In the genomic region with DNA sequence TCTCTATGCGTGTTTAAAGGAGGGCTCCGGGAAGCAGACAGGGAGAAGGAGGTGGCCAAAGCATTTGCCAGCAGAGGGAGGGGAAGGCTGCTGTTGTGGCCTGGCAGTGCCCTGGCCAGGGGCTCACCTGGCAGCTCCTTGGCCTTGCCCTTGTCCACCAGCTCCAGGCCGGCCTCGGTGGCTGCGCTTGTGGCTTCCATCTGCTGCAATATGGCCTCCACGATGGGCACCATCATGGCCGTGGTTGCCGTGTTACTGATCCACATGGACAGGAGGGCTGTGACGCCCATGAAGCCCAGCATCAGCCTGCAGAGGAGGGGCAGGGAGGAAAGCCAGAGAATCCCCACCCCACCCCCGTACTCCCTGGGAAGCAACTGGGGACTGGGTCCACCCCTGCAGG, we compare ENCODE assay signal across 34 cellular contexts. TPM values are rescaled to one million over a fixed set of nuclear protein-coding genes. Genes with fewer than 3 reads are reported as not detected.
DNase-seq lines count a peak whose midpoint lies in the region; ATAC-seq, FAIRE-seq and TF ChIP-seq lines count a peak whose summit lies in the region.
"Had no signal": no experiment of that assay in that cellular context is flagged by ENCODE, and none has a peak within 500 bp of the region (broad histone marks: within the 10 kb centered on the region; RNA-seq: fewer than 3 reads in every experiment).

No MANE protein-coding gene starts in this region.

- H3K36me3 Mint-ChIP-seq in central memory CD8-positive, alpha-beta T cell (ENCODE audit: insufficient read depth), result peaks cover 2% of the 10 kb centered on the region
- H3K36me3 Mint-ChIP-seq in HFFc6 (ENCODE audit: low read depth), result no peaks in the 10 kb centered on the region
- H3K36me3 Mint-ChIP-seq: CD14-positive monocyte; CD4-positive, alpha-beta memory T cell; CD4-positive, CD25-positive, alpha-beta regulatory T cell; CD8-positive, alpha-beta memory T cell had no signal

- H3K27ac Mint-ChIP-seq in central memory CD8-positive, alpha-beta T cell (ENCODE audit: low read depth), result peak overlapping the region; percentile 13
- H3K27ac Mint-ChIP-seq in HFFc6, result no peak overlapping the region
- H3K27ac Mint-ChIP-seq: CD14-positive monocyte; CD4-positive, alpha-beta memory T cell; CD8-positive, alpha-beta memory T cell had no signal

- CTCF ChIA-PET in HepG2 (lab: Yijun Ruan, JAX; ENCODE audit: low intra/inter-chr PET ratio, low total read pairs), result no interaction called here

- BruUV-seq in HepG2 (replicated peaks; lab: Mats Ljungman, UMichigan), result no TSS peak

- H4K20me1 ChIP-seq in HepG2 (ENCODE audit: insufficient read depth, low read length), result no peaks in the 10 kb centered on the region
- H4K20me1 ChIP-seq: BLaER1 had no signal

- in situ Hi-C loops in HepG2 (cut with HindIII; ENCODE audit: extremely low pct_ligation_motif_present, low pct_unique_long_range_greater_than_20kb), result no loop called here

- H3K4me2 ChIP-seq in HepG2 (ENCODE audit: low read depth, low read length), result no peak overlapping the region
- H3K4me2 ChIP-seq: BLaER1 had no signal

- no peak overlapping the region for H3K4me3 ChIP-seq in HepG2 (replicated peaks in 1 of 3; ENCODE audit: insufficient read depth in 1 of 3, low read depth in 2 of 3, low read length in 3 of 3)
- no peak overlapping the region for H3K4me3 ChIP-seq in right lobe of liver
- no peak overlapping the region for H3K4me3 ChIP-seq in sigmoid colon
- H3K4me3 ChIP-seq: BLaER1, GM12878 had no signal

- H3K9me3 ChIP-seq in HepG2 (ENCODE audit: low read length), result no peaks in the 10 kb centered on the region
- no peaks in the 10 kb centered on the region for H3K9me3 ChIP-seq in right lobe of liver
- H3K9me3 ChIP-seq in sigmoid colon, result no peaks in the 10 kb centered on the region
- H3K9me3 ChIP-seq: BE2C, BLaER1 had no signal

- no peak overlapping the region for H3K4me3 Mint-ChIP-seq in central memory CD8-positive, alpha-beta T cell
- H3K4me3 Mint-ChIP-seq in HFFc6, result no peak overlapping the region
- H3K4me3 Mint-ChIP-seq: CD14-positive monocyte; CD4-positive, alpha-beta memory T cell; CD4-positive, CD25-positive, alpha-beta regulatory T cell; CD8-positive, alpha-beta memory T cell had no signal

- POLR2A ChIA-PET in HepG2 (lab: Yijun Ruan, JAX), result interaction anchor here (2.5 to 11.0 kb wide), 4 partner anchors 9 to 27 kb away, joined by 9 to 419 read pairs (median 192); partner anchors contain the start of gene SLC13A5

- intact Hi-C loops in HepG2 (cut with micrococcal nuclease; ENCODE audit: unreplicated experiment), result no loop called here
- intact Hi-C loops in right lobe of liver (cut with DNase I), result loop anchor here in 1 of 2 donors (10.0 kb wide), 1 partner anchor 91 kb away; no protein-coding TSS in a partner anchor
- intact Hi-C loops in sigmoid colon (cut with DNase I), result no loop called here

- DNase-seq in central memory CD8-positive, alpha-beta T cell (ENCODE audit: low spot score in 2 of 2), result no peak
- DNase-seq in HepG2 (ENCODE audit: low spot score) (no peak), right lobe of liver (peak in 1 of 3 donors; percentile 20), sigmoid colon (peak; percentile 56), HFFc6 (no peak), NCI-H1092 treated with DMSO at 0.1 percent for 48 hours (lab: John Stamatoyannopoulos, UW) (no peak)
- DNase-seq in activated CD4-positive, alpha-beta T cell treated with anti-CD3 and anti-CD28 coated beads for 4 hours, result no peak
- DNase-seq: 8988T; ACHN; BE2C; C1 segment of cervical spinal cord; CD4-positive, alpha-beta memory T cell; CD4-positive, CD25-positive, alpha-beta regulatory T cell; CD8-positive, alpha-beta memory T cell; COR-L47; DMS 273 treated with DMSO at 0.1 percent for 48 hours; DMS153; DMS53; DMS79; DND-41; EL; GDM1 had no signal

- ATAC-seq in central memory CD8-positive, alpha-beta T cell (replicated peaks; ENCODE audit: extremely low read depth, poor library complexity, severe bottlenecking), result no peak
- no peak for ATAC-seq in HepG2
- no peak for ATAC-seq in right lobe of liver
- ATAC-seq in HG03432 (IDR thresholded peaks at IDR 0.05; ENCODE audit: unreplicated experiment), result no peak
- ATAC-seq: GM12878 had no signal

- H3K36me3 ChIP-seq in HepG2 (replicated peaks in 1 of 2; ENCODE audit: control insufficient read depth in 1 of 2, insufficient read depth in 2 of 2, low read length in 2 of 2) (peaks cover 20% of the 10 kb centered on the region in 2 experiments), right lobe of liver (peaks cover 0 to 34% (median 16%) of the 10 kb centered on the region in 4 donors), sigmoid colon (no peaks in the 10 kb centered on the region)
- H3K36me3 ChIP-seq: BE2C, BLaER1 had no signal

- H2AFZ ChIP-seq in HepG2 (ENCODE audit: low read length), result no peak overlapping the region

- TF ChIP-seq EP300 in HepG2 (IDR thresholded peaks at IDR 0.05; ENCODE audit: low read depth in 2 of 2, low read length in 2 of 2) (no peak), HepG2 (CRISPR knock-in tag; IDR thresholded peaks at IDR 0.05; ENCODE audit: borderline replicate concordance) (no peak), sigmoid colon (IDR thresholded peaks at IDR 0.05) (no peak)

- peaks cover 19% of the 10 kb centered on the region for H3K79me2 ChIP-seq in HepG2 (ENCODE audit: insufficient read depth, low read length)

- peaks cover 100% of the 10 kb centered on the region for H3K4me1 ChIP-seq in HepG2 (ENCODE audit: insufficient read depth, low read length)
- peaks cover 0 to 93% (median 46%) of the 10 kb centered on the region in 4 donors for H3K4me1 ChIP-seq in right lobe of liver
- H3K4me1 ChIP-seq in sigmoid colon, result no peaks in the 10 kb centered on the region
- H3K4me1 ChIP-seq: BE2C had no signal

- FAIRE-seq in HepG2 (lab: Jason Lieb, UNC), result no peak
- FAIRE-seq: A204.1, GM12878, GM12892, GM18507, GM19239 had no signal

- TF ChIP-seq POLR2A in HepG2 (IDR thresholded peaks at IDR 0.05; ENCODE audit: insufficient read depth in 1 of 2, low read depth in 2 of 2, low read length in 2 of 2) (no peak), right lobe of liver (IDR thresholded peaks at IDR 0.05) (no peak), sigmoid colon (IDR thresholded peaks at IDR 0.05) (no peak)

- H3K27ac ChIP-seq in HepG2 (ENCODE audit: extremely low read length, insufficient read depth, low read length) (peak overlapping the region; percentile 97), right lobe of liver (peak overlapping the region in 2 of 3 donors; percentile 44 to 97), sigmoid colon (no peak overlapping the region)
- H3K27ac ChIP-seq: BLaER1 had no signal

- no peak overlapping the region for H3K9ac ChIP-seq in HepG2 (ENCODE audit: insufficient read depth, low read depth, low read length)
- H3K9ac ChIP-seq: BLaER1 had no signal

- TF ChIP-seq CTCF in HepG2 (CRISPR knock-in tag; IDR thresholded peaks at IDR 0.05) (no peak), right lobe of liver (IDR thresholded peaks at IDR 0.05) (no peak), sigmoid colon (IDR thresholded peaks at IDR 0.05) (no peak), HFFc6 (IDR thresholded peaks at IDR 0.05) (no peak)

- no peaks in the 10 kb centered on the region for H3K9me3 Mint-ChIP-seq in central memory CD8-positive, alpha-beta T cell
- no peaks in the 10 kb centered on the region for H3K9me3 Mint-ChIP-seq in HFFc6
- H3K9me3 Mint-ChIP-seq: CD4-positive, alpha-beta memory T cell had no signal

- H3K27me3 Mint-ChIP-seq in central memory CD8-positive, alpha-beta T cell, result peaks cover 55% of the 10 kb centered on the region
- peaks cover 38% of the 10 kb centered on the region for H3K27me3 Mint-ChIP-seq in HFFc6 (ENCODE audit: insufficient read depth)

- H3K4me1 Mint-ChIP-seq in central memory CD8-positive, alpha-beta T cell, result no peaks in the 10 kb centered on the region
- no peaks in the 10 kb centered on the region for H3K4me1 Mint-ChIP-seq in HFFc6 (ENCODE audit: low read depth)
- H3K4me1 Mint-ChIP-seq: CD4-positive, alpha-beta memory T cell; CD4-positive, CD25-positive, alpha-beta regulatory T cell had no signal

- 97% methylated on average over 10 of the region's 10 CpGs for WGBS in HepG2 (ENCODE audit: low lambda C conversion rate)
- no CpG with 5 or more reads among the region's 10 CpGs for WGBS in right lobe of liver (ENCODE audit: insufficient coverage, low coverage, low lambda C conversion rate, missing lambda C conversion rate)
- WGBS in sigmoid colon, 2 donors, result 85 to 92% methylated on average over 10 of the region's 10 CpGs

- no peak for TF ChIP-seq RAD21 in HepG2 (CRISPR knock-in tag; IDR thresholded peaks at IDR 0.05)

- H3K27me3 ChIP-seq in HepG2 (ENCODE audit: control insufficient read depth in 1 of 2, insufficient read depth in 2 of 2, low read length in 2 of 2), result no peaks in the 10 kb centered on the region
- no peaks in the 10 kb centered on the region for H3K27me3 ChIP-seq in right lobe of liver
- peaks cover 0 to 18% (median 0%) of the 10 kb centered on the region in 3 donors for H3K27me3 ChIP-seq in sigmoid colon
- H3K27me3 ChIP-seq: BE2C, BLaER1 had no signal

RNA-seq across cellular contexts. Expression of gene SLC13A5, which starts 9.4 kb away (rescaled TPM):
- total RNA-seq in HepG2 (2016; rRNA removed; fragmentation: Illumina TruSeq; extraction: Trizol), result 24.4 and 42.8 TPM in 2 replicates
- total RNA-seq in HepG2 (2016; cell fraction: cytosol; rRNA removed; fragmentation: Illumina TruSeq; extraction: Trizol; ENCODE audit: low read depth), result 6.1 and 8.5 TPM in 2 replicates
- total RNA-seq in HepG2 (2016; cell fraction: insoluble cytoplasmic fraction; rRNA removed; fragmentation: Illumina TruSeq; extraction: Trizol), result 24.1 and 44.5 TPM in 2 replicates
- total RNA-seq in HepG2 (2016; cell fraction: membrane; rRNA removed; fragmentation: Illumina TruSeq; extraction: Trizol), result 21.2 and 24.0 TPM in 2 replicates
- 74.8 and 81.7 TPM in 2 replicates for total RNA-seq in HepG2 (2016; cell fraction: nucleus; rRNA removed; fragmentation: Illumina TruSeq; extraction: Trizol)
- 310 and 460 TPM in 2 replicates for polyA plus RNA-seq in HepG2 (2011; rRNA removed)
- 141 and 152 TPM in 2 replicates for polyA plus RNA-seq in HepG2 (2011; cell fraction: cytosol; rRNA removed)
- 496 and 544 TPM in 2 replicates for polyA plus RNA-seq in HepG2 (2011; cell fraction: nucleus; rRNA removed)
- polyA plus RNA-seq in HepG2 (2012), result 253 and 287 TPM in 2 replicates
- polyA plus RNA-seq in HepG2 (2016; cell fraction: cytosol; fragmentation: Illumina TruSeq; extraction: Trizol; ENCODE audit: low read depth), result 11.4 and 13.1 TPM in 2 replicates
- polyA plus RNA-seq in HepG2 (2016; cell fraction: insoluble cytoplasmic fraction; fragmentation: Illumina TruSeq; extraction: Trizol; ENCODE audit: low read depth), result 42.4 and 50.4 TPM in 2 replicates
- polyA plus RNA-seq in HepG2 (2016; cell fraction: membrane; fragmentation: Illumina TruSeq; extraction: Trizol; ENCODE audit: low read depth), result 28.2 and 31.8 TPM in 2 replicates
- 169 and 186 TPM in 2 replicates for polyA plus RNA-seq in HepG2 (2016; cell fraction: nucleus; fragmentation: Illumina TruSeq; extraction: Trizol; ENCODE audit: insufficient read depth, low read depth)
- 0.40 and 2,799 TPM in 2 replicates for polyA minus RNA-seq in HepG2 (2011; rRNA and poly(A)+ RNA removed; ENCODE audit: low replicate concordance)
- 352 and 410 TPM in 2 replicates for polyA minus RNA-seq in HepG2 (2011; cell fraction: cytosol; rRNA and poly(A)+ RNA removed)
- 342 and 399 TPM in 2 replicates for polyA minus RNA-seq in HepG2 (2011; cell fraction: nucleus; rRNA and poly(A)+ RNA removed)
- total RNA-seq in right lobe of liver, result 100 to 1,000 TPM; 142 to 383 (median 264) TPM
- total RNA-seq in sigmoid colon, result under 1 TPM in 1 of 4 donors, not detected in 3; 0.14 TPM
- under 1 TPM in 2 of 3 donors, not detected in 1; under 0.01 to 0.03 TPM for polyA plus RNA-seq in sigmoid colon
- not detected for total RNA-seq in HFFc6 (2021; fragmentation: NEBNext Ultra II Directional; extraction: Animal tissue kit (Norgen Biotek cat#: 25700))
- total RNA-seq: A673; CD4-positive, alpha-beta memory T cell; CD4-positive, CD25-positive, alpha-beta regulatory T cell; CD8-positive, alpha-beta memory T cell; Daoy; G401 had no signal
- polyA plus RNA-seq: AG04450; CD14-positive monocyte; CD4-positive, alpha-beta memory T cell; CD4-positive, CD25-positive, alpha-beta regulatory T cell; CD8-positive, alpha-beta memory T cell; GM12878 had no signal

RNA-seq across cellular contexts. Expression of gene XAF1, which starts 52.1 kb away (rescaled TPM):
- total RNA-seq in HepG2 (2016; rRNA removed; fragmentation: Illumina TruSeq; extraction: Trizol), result 1.7 and 2.4 TPM in 2 replicates
- total RNA-seq in HepG2 (2016; cell fraction: cytosol; rRNA removed; fragmentation: Illumina TruSeq; extraction: Trizol; ENCODE audit: low read depth), result 0.81 and 0.97 TPM in 2 replicates
- total RNA-seq in HepG2 (2016; cell fraction: insoluble cytoplasmic fraction; rRNA removed; fragmentation: Illumina TruSeq; extraction: Trizol), result 1.7 and 2.1 TPM in 2 replicates
- total RNA-seq in HepG2 (2016; cell fraction: membrane; rRNA removed; fragmentation: Illumina TruSeq; extraction: Trizol), result 1.1 and 1.3 TPM in 2 replicates
- total RNA-seq in HepG2 (2016; cell fraction: nucleus; rRNA removed; fragmentation: Illumina TruSeq; extraction: Trizol), result 2.1 and 3.7 TPM in 2 replicates
- polyA plus RNA-seq in HepG2 (2011; rRNA removed), result 1.2 and 1.6 TPM in 2 replicates
- polyA plus RNA-seq in HepG2 (2011; cell fraction: cytosol; rRNA removed), result 0.74 and 2.0 TPM in 2 replicates
- 4.3 and 11.1 TPM in 2 replicates for polyA plus RNA-seq in HepG2 (2011; cell fraction: nucleus; rRNA removed)
- polyA plus RNA-seq in HepG2 (2012), result 3.1 and 3.3 TPM in 2 replicates
- polyA plus RNA-seq in HepG2 (2016; cell fraction: cytosol; fragmentation: Illumina TruSeq; extraction: Trizol; ENCODE audit: low read depth), result 0.15 and 0.25 TPM in 2 replicates
- polyA plus RNA-seq in HepG2 (2016; cell fraction: insoluble cytoplasmic fraction; fragmentation: Illumina TruSeq; extraction: Trizol; ENCODE audit: low read depth), result 2.3 and 3.4 TPM in 2 replicates
- polyA plus RNA-seq in HepG2 (2016; cell fraction: membrane; fragmentation: Illumina TruSeq; extraction: Trizol; ENCODE audit: low read depth), result 0.66 and 0.71 TPM in 2 replicates
- polyA plus RNA-seq in HepG2 (2016; cell fraction: nucleus; fragmentation: Illumina TruSeq; extraction: Trizol; ENCODE audit: insufficient read depth, low read depth), result 6.3 and 9.1 TPM in 2 replicates
- polyA minus RNA-seq in HepG2 (2011; rRNA and poly(A)+ RNA removed; ENCODE audit: low replicate concordance), result 2.2 TPM in 1 of 2 replicates, not detected in the other
- 0.79 and 2.2 TPM in 2 replicates for polyA minus RNA-seq in HepG2 (2011; cell fraction: cytosol; rRNA and poly(A)+ RNA removed)
- polyA minus RNA-seq in HepG2 (2011; cell fraction: nucleus; rRNA and poly(A)+ RNA removed), result 6.2 and 14.3 TPM in 2 replicates
- total RNA-seq in right lobe of liver, result 10 to 100 TPM; 15.9 to 76.8 (median 42.7) TPM
- total RNA-seq in sigmoid colon, result 10 to 100 TPM in 3 of 4 donors, 1 to 10 TPM in 1; 9.7 to 59.5 (median 35.8) TPM
- 10 to 100 TPM in 1 of 3 donors, 1 to 10 TPM in 2; 3.2 to 64.1 (median 3.6) TPM for polyA plus RNA-seq in sigmoid colon
- 1 to 10 TPM; 3.0 to 4.6 (median 3.7) TPM for total RNA-seq in HFFc6 (2021; fragmentation: NEBNext Ultra II Directional; extraction: Animal tissue kit (Norgen Biotek cat#: 25700))
- total RNA-seq: A673, G401 had no signal

RNA-seq across cellular contexts. Expression of gene C17orf100, which starts 52.2 kb away (rescaled TPM):
- total RNA-seq in HepG2 (2016; rRNA removed; fragmentation: Illumina TruSeq; extraction: Trizol) (3.6 and 4.1 TPM in 2 replicates), right lobe of liver (1 to 10 TPM; 1.2 to 4.0 (median 1.9) TPM), sigmoid colon (1 to 10 TPM in 3 of 4 donors, under 1 TPM in 1; 0.81 to 2.8 (median 1.7) TPM)
- 2.2 and 2.4 TPM in 2 replicates for total RNA-seq in HepG2 (2016; cell fraction: cytosol; rRNA removed; fragmentation: Illumina TruSeq; extraction: Trizol; ENCODE audit: low read depth)
- 3.2 and 4.7 TPM in 2 replicates for total RNA-seq in HepG2 (2016; cell fraction: insoluble cytoplasmic fraction; rRNA removed; fragmentation: Illumina TruSeq; extraction: Trizol)
- 6.2 and 6.9 TPM in 2 replicates for total RNA-seq in HepG2 (2016; cell fraction: membrane; rRNA removed; fragmentation: Illumina TruSeq; extraction: Trizol)
- 3.8 and 4.0 TPM in 2 replicates for total RNA-seq in HepG2 (2016; cell fraction: nucleus; rRNA removed; fragmentation: Illumina TruSeq; extraction: Trizol)
- polyA plus RNA-seq in HepG2 (2011; rRNA removed) (8.7 and 10.1 TPM in 2 replicates), sigmoid colon (1 to 10 TPM; 2.1 to 4.2 (median 2.1) TPM)
- polyA plus RNA-seq in HepG2 (2011; cell fraction: cytosol; rRNA removed), result 10.2 and 10.7 TPM in 2 replicates
- polyA plus RNA-seq in HepG2 (2011; cell fraction: nucleus; rRNA removed), result 9.3 and 9.9 TPM in 2 replicates
- 12.3 and 32.8 TPM in 2 replicates for polyA plus RNA-seq in HepG2 (2012)
- 7.2 and 9.4 TPM in 2 replicates for polyA plus RNA-seq in HepG2 (2016; cell fraction: cytosol; fragmentation: Illumina TruSeq; extraction: Trizol; ENCODE audit: low read depth)
- 13.1 and 13.3 TPM in 2 replicates for polyA plus RNA-seq in HepG2 (2016; cell fraction: insoluble cytoplasmic fraction; fragmentation: Illumina TruSeq; extraction: Trizol; ENCODE audit: low read depth)
- 15.0 and 15.5 TPM in 2 replicates for polyA plus RNA-seq in HepG2 (2016; cell fraction: membrane; fragmentation: Illumina TruSeq; extraction: Trizol; ENCODE audit: low read depth)
- 9.5 and 9.7 TPM in 2 replicates for polyA plus RNA-seq in HepG2 (2016; cell fraction: nucleus; fragmentation: Illumina TruSeq; extraction: Trizol; ENCODE audit: insufficient read depth, low read depth)
- 1.0 and 10.4 TPM in 2 replicates for polyA minus RNA-seq in HepG2 (2011; rRNA and poly(A)+ RNA removed; ENCODE audit: low replicate concordance)
- 6.8 and 7.9 TPM in 2 replicates for polyA minus RNA-seq in HepG2 (2011; cell fraction: cytosol; rRNA and poly(A)+ RNA removed)
- 11.7 and 13.4 TPM in 2 replicates for polyA minus RNA-seq in HepG2 (2011; cell fraction: nucleus; rRNA and poly(A)+ RNA removed)
- 1 to 10 TPM; 1.0 to 1.7 (median 1.3) TPM for total RNA-seq in HFFc6 (2021; fragmentation: NEBNext Ultra II Directional; extraction: Animal tissue kit (Norgen Biotek cat#: 25700))

RNA-seq across cellular contexts. Expression of gene MED31, which starts 52.3 kb away (rescaled TPM):
- total RNA-seq in HepG2 (2016; rRNA removed; fragmentation: Illumina TruSeq; extraction: Trizol) (20.9 and 25.0 TPM in 2 replicates), right lobe of liver (10 to 100 TPM in 2 of 6 experiments, 1 to 10 TPM in 4; 3.5 to 10.7 (median 7.4) TPM), sigmoid colon (1 to 10 TPM; 2.0 to 8.6 (median 7.1) TPM)
- 15.0 and 15.3 TPM in 2 replicates for total RNA-seq in HepG2 (2016; cell fraction: cytosol; rRNA removed; fragmentation: Illumina TruSeq; extraction: Trizol; ENCODE audit: low read depth)
- 21.7 and 30.3 TPM in 2 replicates for total RNA-seq in HepG2 (2016; cell fraction: insoluble cytoplasmic fraction; rRNA removed; fragmentation: Illumina TruSeq; extraction: Trizol)
- total RNA-seq in HepG2 (2016; cell fraction: membrane; rRNA removed; fragmentation: Illumina TruSeq; extraction: Trizol), result 13.3 and 13.7 TPM in 2 replicates
- total RNA-seq in HepG2 (2016; cell fraction: nucleus; rRNA removed; fragmentation: Illumina TruSeq; extraction: Trizol), result 13.4 and 18.3 TPM in 2 replicates
- polyA plus RNA-seq in HepG2 (2011; rRNA removed) (14.2 and 19.0 TPM in 2 replicates), sigmoid colon (10 to 100 TPM in 2 of 3 donors, 1 to 10 TPM in 1; 9.6 to 24.0 (median 11.5) TPM)
- 5.0 and 8.9 TPM in 2 replicates for polyA plus RNA-seq in HepG2 (2011; cell fraction: cytosol; rRNA removed)
- 4.0 and 7.0 TPM in 2 replicates for polyA plus RNA-seq in HepG2 (2011; cell fraction: nucleus; rRNA removed)
- polyA plus RNA-seq in HepG2 (2012), result 12.4 and 13.1 TPM in 2 replicates
- polyA plus RNA-seq in HepG2 (2016; cell fraction: cytosol; fragmentation: Illumina TruSeq; extraction: Trizol; ENCODE audit: low read depth), result 7.9 and 10.0 TPM in 2 replicates
- polyA plus RNA-seq in HepG2 (2016; cell fraction: insoluble cytoplasmic fraction; fragmentation: Illumina TruSeq; extraction: Trizol; ENCODE audit: low read depth), result 27.3 and 32.8 TPM in 2 replicates
- polyA plus RNA-seq in HepG2 (2016; cell fraction: membrane; fragmentation: Illumina TruSeq; extraction: Trizol; ENCODE audit: low read depth), result 9.6 and 13.7 TPM in 2 replicates
- 20.1 and 21.9 TPM in 2 replicates for polyA plus RNA-seq in HepG2 (2016; cell fraction: nucleus; fragmentation: Illumina TruSeq; extraction: Trizol; ENCODE audit: insufficient read depth, low read depth)
- polyA minus RNA-seq in HepG2 (2011; rRNA and poly(A)+ RNA removed; ENCODE audit: low replicate concordance), result 1.9 and 7.5 TPM in 2 replicates
- 2.8 and 3.5 TPM in 2 replicates for polyA minus RNA-seq in HepG2 (2011; cell fraction: cytosol; rRNA and poly(A)+ RNA removed)
- 21.2 and 22.8 TPM in 2 replicates for polyA minus RNA-seq in HepG2 (2011; cell fraction: nucleus; rRNA and poly(A)+ RNA removed)
- 10 to 100 TPM; 19.5 to 23.9 (median 20.0) TPM for total RNA-seq in HFFc6 (2021; fragmentation: NEBNext Ultra II Directional; extraction: Animal tissue kit (Norgen Biotek cat#: 25700))

Comparison
In these comparisons a context has a peak if more than half of its experiments do, and no peak if none do; other contexts are left out.
1. H3K27ac ChIP-seq: peak in HepG2 (single experiment) and right lobe of liver (2 of 3); none in sigmoid colon (0 of 4).
2. RNA of gene SLC13A5, which starts 9.4 kb away (total RNA-seq): 142 to 383 TPM in right lobe of liver and 6.1 to 81.7 TPM in HepG2; 0.14 TPM in sigmoid colon and not detected in HFFc6; every median in the first group is over 4 times any median in the second.